In the genomic region with DNA sequence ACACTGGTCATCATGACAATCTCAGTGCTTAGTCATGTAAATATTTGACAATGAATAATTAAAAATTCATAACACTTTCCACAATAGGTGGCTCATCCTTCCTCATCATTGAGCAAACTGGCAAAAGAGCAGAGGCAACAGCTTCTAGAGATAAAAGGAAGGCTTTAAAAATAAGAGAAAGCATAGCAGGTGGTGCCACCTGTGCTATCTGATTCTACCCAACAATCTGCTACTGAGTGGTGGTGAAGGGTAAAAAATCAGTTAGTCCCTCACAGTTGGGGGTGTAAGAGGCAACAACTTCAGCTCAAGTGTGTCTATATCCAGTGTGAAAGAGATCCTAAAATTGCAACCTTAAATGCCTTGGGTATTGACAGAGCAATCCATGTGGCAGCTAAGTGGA, we compare ENCODE assay signal across 21 cellular contexts.
DNase-seq lines count a peak whose midpoint lies in the region; TF ChIP-seq lines count a peak whose summit lies in the region.
"Had no signal": no experiment of that assay in that cellular context is flagged by ENCODE, and none has a peak within 500 bp of the region (broad histone marks: within the 10 kb centered on the region; RNA-seq: fewer than 3 reads in every experiment).

No MANE protein-coding gene starts in this region.

- no peak overlapping the region for H3K4me2 ChIP-seq in neural cell (ENCODE audit: low read length)
- H3K4me2 ChIP-seq: PC-9 had no signal

- TF ChIP-seq CTCF in neural cell (IDR thresholded peaks at IDR 0.05; ENCODE audit: poor library complexity, severe bottlenecking): no peak

- no peaks in the 10 kb centered on the region for H3K9me3 ChIP-seq in neural cell (ENCODE audit: low read length)
- H3K9me3 ChIP-seq: HAP-1, SJSA1 had no signal

- H3F3A ChIP-seq in neural cell (ENCODE audit: insufficient read depth, low read length, poor library complexity, severe bottlenecking): no peaks in the 10 kb centered on the region

- no peak overlapping the region for H2AFZ ChIP-seq in neural cell (ENCODE audit: low read depth, low read length)
- H2AFZ ChIP-seq: GM23248, PC-9 had no signal

- TF ChIP-seq RAD21 in neural cell (conservative IDR thresholded peaks at IDR 0.05): no peak

- H3K79me2 ChIP-seq in neural cell (replicated peaks; ENCODE audit: insufficient read depth, low read length): no peaks in the 10 kb centered on the region

- no peak overlapping the region for H3K27ac ChIP-seq in neural cell (ENCODE audit: low read length)
- H3K27ac ChIP-seq: 22Rv1, GM23248, PC-9, SJSA1 had no signal

- no peak for TF ChIP-seq EP300 in neural cell (conservative IDR thresholded peaks at IDR 0.05; ENCODE audit: poor library complexity, severe bottlenecking)

- H3K9me2 ChIP-seq in neural cell (ENCODE audit: insufficient read depth, low read length): no peaks in the 10 kb centered on the region

- no peak overlapping the region for H3K9ac ChIP-seq in neural cell (ENCODE audit: low read length)
- H3K9ac ChIP-seq: GM23248 had no signal

- H3K27me3 ChIP-seq in neural cell (ENCODE audit: insufficient read depth, low read depth, low read length): no peaks in the 10 kb centered on the region
- H3K27me3 ChIP-seq: SJSA1 had no signal

- no peaks in the 10 kb centered on the region for H3K36me3 ChIP-seq in neural cell (ENCODE audit: insufficient read depth, low read length)
- H3K36me3 ChIP-seq: HAP-1, SJSA1 had no signal

- H3K4me3 ChIP-seq in neural cell (ENCODE audit: low read length): no peak overlapping the region
- H3K4me3 ChIP-seq: GM23248, HAP-1, PC-9, SJSA1 had no signal

- H4K20me1 ChIP-seq in neural cell (ENCODE audit: insufficient read depth): no peaks in the 10 kb centered on the region

- DNase-seq in DMS79 (lab: John Stamatoyannopoulos, UW) (peak; percentile 2), DMS79 treated with DMSO at 0.1 percent for 48 hours (lab: John Stamatoyannopoulos, UW) (no peak), NCI-H2081 treated with DMSO at 0.1 percent for 48 hours (lab: John Stamatoyannopoulos, UW) (peak; percentile 72), NCI-H510A treated with DMSO at 0.1 percent for 48 hours (lab: John Stamatoyannopoulos, UW) (peak; percentile 48), hippocampal formation (lab: John Stamatoyannopoulos, UW) (no peak), NCI-H2227 treated with DMSO at 0.1 percent for 48 hours (lab: John Stamatoyannopoulos, UW) (no peak), mucosa of gallbladder (ENCODE audit: low spot score) (no peak)
- DNase-seq: AML-193, DMS 273 treated with DMSO at 0.1 percent for 48 hours, GF-D8, GM23248, Kasumi-1, MM.1S, NCI-H1105, NCI-H226, NCI-H82, PC-9 had no signal

TF ChIP-seq in neural cell, 6 proteins besides CTCF, POLR2A, EP300 and RAD21:
- no peak for TF ChIP-seq REST (IDR thresholded peaks at IDR 0.05; ENCODE audit: borderline replicate concordance)
- TF ChIP-seq EZH2 (IDR thresholded peaks at IDR 0.05; ENCODE audit: borderline replicate concordance, insufficient read depth, low read length, poor library complexity, severe bottlenecking): no peak
- TF ChIP-seq POLR2AphosphoS5 (IDR thresholded peaks at IDR 0.05): peak; percentile 20

Comparison
In these comparisons a context has a peak if more than half of its experiments do, and no peak if none do; other contexts are left out.
1. DNase-seq: peak in DMS79 (single experiment), NCI-H2081 treated with DMSO at 0.1 percent for 48 hours (single experiment) and NCI-H510A treated with DMSO at 0.1 percent for 48 hours (single experiment); none in DMS79 treated with DMSO at 0.1 percent for 48 hours (single experiment), hippocampal formation (0 of 2), NCI-H2227 treated with DMSO at 0.1 percent for 48 hours (single experiment) and mucosa of gallbladder (single experiment).